28 cellular contexts compared by ENCODE assay signal in the genomic region with DNA sequence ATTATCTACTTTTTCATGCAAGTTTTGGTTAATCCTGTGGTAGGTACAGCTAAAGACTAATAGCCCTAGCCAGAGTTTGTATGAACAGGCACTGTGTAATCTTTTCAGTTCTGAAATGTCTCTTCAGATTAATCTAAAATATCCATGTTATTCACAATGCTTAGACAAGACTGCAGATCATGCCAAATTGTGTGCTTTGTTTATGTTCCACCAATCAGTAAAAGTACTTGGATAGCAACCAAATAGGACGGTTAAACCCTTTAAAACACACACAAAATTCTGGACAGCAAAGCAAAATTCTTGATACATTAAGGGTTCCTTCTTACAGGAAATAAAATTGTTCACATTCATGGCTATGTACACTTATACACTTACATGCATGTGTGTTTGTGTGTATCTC.
"Had no signal": no experiment of that assay in that cellular context is flagged by ENCODE, and none has a peak within 500 bp of the region (broad histone marks: within the 10 kb centered on the region; RNA-seq: fewer than 3 reads in every experiment).

No MANE protein-coding gene starts in this region.

- H3K4me1 ChIP-seq: colonic mucosa, foreskin keratinocyte, left lung, lower lobe of right lung had no signal

- H3K4me3 ChIP-seq: colonic mucosa, esophagus squamous epithelium, gastroesophageal sphincter, heart right ventricle, left lung, lower lobe of right lung, mucosa of descending colon had no signal

- FAIRE-seq: endometrium, frontal cortex, islet of Langerhans, keratinocyte had no signal

- H3K36me3 Mint-ChIP-seq: mesothelial cell of epicardium, naive B cell had no signal

- H3K27ac ChIP-seq: colonic mucosa, epithelial cell of prostate, foreskin keratinocyte, gastroesophageal sphincter, heart right ventricle, left lung, lower lobe of right lung had no signal

- ATAC-seq: effector memory CD8-positive, alpha-beta T cell; esophagus mucosa; foreskin keratinocyte; gastroesophageal sphincter; heart right ventricle; left cardiac atrium; left lung; left ventricle myocardium superior; lower lobe of right lung had no signal

- H3K4me3 Mint-ChIP-seq: dendritic cell treated with granulocyte-macrophage colony-stimulating factor and Interleukin-4, amounts not matched to agents 40 ng/mL and 50 ng/mL, for 4 days; effector memory CD8-positive, alpha-beta T cell; endodermal cell; mesothelial cell of epicardium; naive B cell had no signal

- H3K27me3 Mint-ChIP-seq: dendritic cell treated with granulocyte-macrophage colony-stimulating factor and Interleukin-4, amounts not matched to agents 40 ng/mL and 50 ng/mL, for 4 days; effector memory CD8-positive, alpha-beta T cell; naive B cell had no signal

- H3K36me3 ChIP-seq: colonic mucosa, esophagus squamous epithelium, gastroesophageal sphincter, heart right ventricle, left lung, lower lobe of right lung had no signal

- DNase-seq: colonic mucosa; cortex of kidney; effector CD8-positive, alpha-beta T cell; effector memory CD8-positive, alpha-beta T cell; endodermal cell; erythroblast; esophagus squamous epithelium; foreskin keratinocyte; glutamatergic neuron; head of caudate nucleus; heart right ventricle; hippocampal formation; left cardiac atrium; left lung; left ventricle myocardium superior; lower lobe of right lung; mesenchymal stem cell; mucosa of descending colon; naive B cell had no signal

- H3K27me3 ChIP-seq: colonic mucosa, esophagus squamous epithelium, foreskin keratinocyte, gastroesophageal sphincter, left lung had no signal

- H3K9me3 Mint-ChIP-seq: dendritic cell treated with granulocyte-macrophage colony-stimulating factor and Interleukin-4, amounts not matched to agents 40 ng/mL and 50 ng/mL, for 4 days; effector memory CD8-positive, alpha-beta T cell had no signal

- H3K4me1 Mint-ChIP-seq: endodermal cell, naive B cell had no signal

- H3K9me3 ChIP-seq: colonic mucosa, esophagus squamous epithelium, gastroesophageal sphincter, heart right ventricle, left lung, lower lobe of right lung, mucosa of descending colon had no signal

- H3K27ac Mint-ChIP-seq: dendritic cell treated with granulocyte-macrophage colony-stimulating factor and Interleukin-4, amounts not matched to agents 40 ng/mL and 50 ng/mL, for 4 days; effector memory CD8-positive, alpha-beta T cell; endodermal cell; mesothelial cell of epicardium; naive B cell had no signal
